Comparison of ENCODE assay signal across 1 cellular context in the genomic region with DNA sequence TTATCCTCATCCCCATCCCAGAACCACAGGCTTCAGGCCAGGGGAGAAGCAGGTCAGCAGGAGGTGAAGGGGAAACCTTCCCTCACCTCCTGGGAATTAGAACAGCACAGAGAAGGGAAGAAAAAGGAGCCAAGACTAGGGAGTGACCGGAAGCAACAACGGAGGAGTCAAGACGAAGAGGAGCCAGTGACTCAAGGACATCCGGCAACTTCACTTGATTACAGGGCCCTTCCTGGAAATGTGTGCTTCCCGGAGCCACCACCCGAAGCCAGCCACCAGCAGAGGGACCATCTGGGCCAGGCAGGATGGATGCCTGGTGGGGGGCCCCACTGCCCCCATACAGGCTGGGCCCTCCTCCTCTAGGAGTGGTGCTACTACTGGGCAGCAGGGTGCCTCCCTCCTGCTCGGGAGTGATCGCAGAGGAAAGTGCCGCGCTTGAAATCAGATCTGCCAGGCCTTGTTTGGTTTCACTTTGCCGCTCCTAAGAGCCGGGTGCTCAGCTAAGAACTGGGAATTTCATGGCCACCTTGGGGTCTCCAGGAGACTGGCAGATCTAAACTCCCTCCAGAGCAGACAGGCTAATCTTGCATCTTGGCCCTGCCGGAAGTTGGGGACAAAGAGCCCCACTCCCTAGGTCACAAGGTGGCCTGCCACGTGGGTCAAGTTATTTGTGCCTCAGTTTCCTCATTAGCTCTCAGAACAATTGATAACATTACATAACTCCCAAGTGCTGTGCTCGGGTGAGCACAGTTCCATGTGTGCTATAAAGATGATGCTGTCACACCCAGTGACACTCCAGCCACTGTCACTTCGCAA.
A peak's percentile ranks its signal among the peaks of the same experiment; 100 is the strongest.
TF ChIP-seq lines count a peak whose summit lies in the region.

No MANE protein-coding gene starts in this region.

TF ChIP-seq in K562, 482 proteins besides CTCF, POLR2A, EP300 and RAD21 (continued from another document and continues in another):
- TF ChIP-seq ID3 (CRISPR knock-in tag; IDR thresholded peaks at IDR 0.05) (no peak), ID3 (tag; IDR thresholded peaks at IDR 0.05) (peak; percentile 65), HDGF (IDR thresholded peaks at IDR 0.05) (no peak), ETV5 (CRISPR knock-in tag; IDR thresholded peaks at IDR 0.05; ENCODE audit: low read depth) (peak; percentile 86), MYNN (IDR thresholded peaks at IDR 0.05) (no peak; the same call in 1 of the 2 replicates), MYNN (CRISPR knock-in tag; IDR thresholded peaks at IDR 0.05) (no peak), SOX6 (IDR thresholded peaks at IDR 0.05) (no peak), L3MBTL2 (IDR thresholded peaks at IDR 0.05) (peak; percentile 51; the same call in 1 of the 2 replicates), HDAC2 (IDR thresholded peaks at IDR 0.05) (peak; percentile 52; the same call in 1 of the 2 replicates), MEF2D (tag; conservative IDR thresholded peaks at IDR 0.05; ENCODE audit: low read depth) (no peak), GTF2F1 (IDR thresholded peaks at IDR 0.05; ENCODE audit: low read depth, low read length) (no peak), RCOR1 (IDR thresholded peaks at IDR 0.05; ENCODE audit: borderline replicate concordance in 1 of 2, low read depth in 2 of 2, low read length in 2 of 2) (peak in 1 of 2 experiments; percentile 30; a peak in 1 of 4 replicates), ZNF282 (CRISPR knock-in tag; IDR thresholded peaks at IDR 0.05) (no peak), HSF4 (CRISPR knock-in tag; IDR thresholded peaks at IDR 0.05; ENCODE audit: borderline replicate concordance) (no peak), PATZ1 (CRISPR knock-in tag; IDR thresholded peaks at IDR 0.05; ENCODE audit: borderline replicate concordance) (no peak), ZNF41 (CRISPR knock-in tag; conservative IDR thresholded peaks at IDR 0.05) (no peak), ZNF57 (CRISPR knock-in tag; IDR thresholded peaks at IDR 0.05) (no peak), CCNT2 (IDR thresholded peaks at IDR 0.05; ENCODE audit: borderline replicate concordance, extremely low read depth, insufficient read length, low read depth, low read length) (peak; percentile 25), NKRF (IDR thresholded peaks at IDR 0.05; ENCODE audit: borderline replicate concordance) (no peak), RBBP5 (IDR thresholded peaks at IDR 0.05; ENCODE audit: borderline replicate concordance, insufficient read depth, low read length, poor library complexity, severe bottlenecking) (peak; percentile 68), TCF3 (CRISPR knock-in tag; IDR thresholded peaks at IDR 0.05) (peak; percentile 9; the same call in 1 of the 2 replicates), GTF2E2 (tag; IDR thresholded peaks at IDR 0.05) (0 out of 2 replicates have a peak, but pooled peaks have one; percentile 35), NFATC3 (IDR thresholded peaks at IDR 0.05) (no peak), MYC (IDR thresholded peaks at IDR 0.05; ENCODE audit: low read depth, low read length) (peak; percentile 59), MYC (CRISPR knock-in tag; IDR thresholded peaks at IDR 0.05; ENCODE audit: borderline replicate concordance, low read depth) (0 out of 2 replicates have a peak, but pooled peaks have one; percentile 53), CBFB (CRISPR knock-in tag; IDR thresholded peaks at IDR 0.05) (no peak), SUPT5H (IDR thresholded peaks at IDR 0.05) (0 out of 2 replicates have a peak, but pooled peaks have one; percentile 35), NR2C1 (IDR thresholded peaks at IDR 0.05) (no peak), NR2C1 (tag; IDR thresholded peaks at IDR 0.05) (no peak), RAD51 (IDR thresholded peaks at IDR 0.05; ENCODE audit: borderline replicate concordance, low read depth) (no peak), ETV1 (tag; conservative IDR thresholded peaks at IDR 0.05; ENCODE audit: low read depth) (peak; percentile 94), TRIM28 (IDR thresholded peaks at IDR 0.05) (no peak), IRF2 (CRISPR knock-in tag; IDR thresholded peaks at IDR 0.05) (peak; percentile 70; the same call in 1 of the 2 replicates), EHMT2 (IDR thresholded peaks at IDR 0.05) (peak; percentile 53; the same call in 1 of the 2 replicates), XRCC5 (IDR thresholded peaks at IDR 0.05; ENCODE audit: low read depth, low read length) (no peak), ASH1L (IDR thresholded peaks at IDR 0.05; ENCODE audit: borderline replicate concordance, low read depth, partially characterized antibody) (peak; percentile 19), FOXO4 (CRISPR knock-in tag; IDR thresholded peaks at IDR 0.05) (no peak), KLF1 (tag; IDR thresholded peaks at IDR 0.05) (no peak), LARP7 (IDR thresholded peaks at IDR 0.05) (no peak), ZNF584 (CRISPR knock-in tag; IDR thresholded peaks at IDR 0.05; ENCODE audit: low read depth) (peak; percentile 48; the same call in 1 of the 2 replicates), ZC3H11A (IDR thresholded peaks at IDR 0.05; ENCODE audit: low read depth, low read length) (no peak), ZNF778 (CRISPR knock-in tag; IDR thresholded peaks at IDR 0.05) (no peak), CXXC5 (CRISPR knock-in tag; IDR thresholded peaks at IDR 0.05) (0 out of 2 replicates have a peak, but pooled peaks have one; percentile 31), ZNF561 (CRISPR knock-in tag; conservative IDR thresholded peaks at IDR 0.05) (no peak), STAT5A (IDR thresholded peaks at IDR 0.05; ENCODE audit: borderline replicate concordance, low read length) (peak; percentile 60), YY1 (IDR thresholded peaks at IDR 0.05; ENCODE audit: borderline replicate concordance in 1 of 3, control insufficient read depth in 1 of 3, extremely low read depth in 1 of 3, insufficient read depth in 3 of 3, insufficient read length in 1 of 3, insufficient replicate concordance in 2 of 3, low read depth in 1 of 3, low read length in 2 of 3) (peak in 2 of 3 experiments; percentile 43 to 45), TRIM24 (IDR thresholded peaks at IDR 0.05) (peak in 1 of 2 experiments; percentile 74; a peak in 2 of 4 replicates), SETDB1 (IDR thresholded peaks at IDR 0.05; ENCODE audit: low read length) (no peak), BMI1 (IDR thresholded peaks at IDR 0.05; ENCODE audit: low read length) (no peak), NCOA4 (IDR thresholded peaks at IDR 0.05; ENCODE audit: partially characterized antibody) (no peak), PHTF2 (CRISPR knock-in tag; IDR thresholded peaks at IDR 0.05) (no peak), ZNF165 (CRISPR knock-in tag; IDR thresholded peaks at IDR 0.05; ENCODE audit: borderline replicate concordance) (no peak), SMARCA4 (IDR thresholded peaks at IDR 0.05) (peak; percentile 65), ATF1 (CRISPR knock-in tag; IDR thresholded peaks at IDR 0.05) (no peak), ATF1 (tag; IDR thresholded peaks at IDR 0.05) (0 out of 2 replicates have a peak, but pooled peaks have one; percentile 31), TBL1XR1 (IDR thresholded peaks at IDR 0.05; ENCODE audit: low read length in 2 of 2) (peak in 1 of 2 experiments; percentile 51; a peak in 2 of 4 replicates)
- TF ChIP-seq, protein P1, sequence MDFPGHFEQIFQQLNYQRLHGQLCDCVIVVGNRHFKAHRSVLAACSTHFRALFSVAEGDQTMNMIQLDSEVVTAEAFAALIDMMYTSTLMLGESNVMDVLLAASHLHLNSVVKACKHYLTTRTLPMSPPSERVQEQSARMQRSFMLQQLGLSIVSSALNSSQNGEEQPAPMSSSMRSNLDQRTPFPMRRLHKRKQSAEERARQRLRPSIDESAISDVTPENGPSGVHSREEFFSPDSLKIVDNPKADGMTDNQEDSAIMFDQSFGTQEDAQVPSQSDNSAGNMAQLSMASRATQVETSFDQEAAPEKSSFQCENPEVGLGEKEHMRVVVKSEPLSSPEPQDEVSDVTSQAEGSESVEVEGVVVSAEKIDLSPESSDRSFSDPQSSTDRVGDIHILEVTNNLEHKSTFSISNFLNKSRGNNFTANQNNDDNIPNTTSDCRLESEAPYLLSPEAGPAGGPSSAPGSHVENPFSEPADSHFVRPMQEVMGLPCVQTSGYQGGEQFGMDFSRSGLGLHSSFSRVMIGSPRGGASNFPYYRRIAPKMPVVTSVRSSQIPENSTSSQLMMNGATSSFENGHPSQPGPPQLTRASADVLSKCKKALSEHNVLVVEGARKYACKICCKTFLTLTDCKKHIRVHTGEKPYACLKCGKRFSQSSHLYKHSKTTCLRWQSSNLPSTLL (IDR thresholded peaks at IDR 0.05): no peak
- TF ChIP-seq, protein P2, sequence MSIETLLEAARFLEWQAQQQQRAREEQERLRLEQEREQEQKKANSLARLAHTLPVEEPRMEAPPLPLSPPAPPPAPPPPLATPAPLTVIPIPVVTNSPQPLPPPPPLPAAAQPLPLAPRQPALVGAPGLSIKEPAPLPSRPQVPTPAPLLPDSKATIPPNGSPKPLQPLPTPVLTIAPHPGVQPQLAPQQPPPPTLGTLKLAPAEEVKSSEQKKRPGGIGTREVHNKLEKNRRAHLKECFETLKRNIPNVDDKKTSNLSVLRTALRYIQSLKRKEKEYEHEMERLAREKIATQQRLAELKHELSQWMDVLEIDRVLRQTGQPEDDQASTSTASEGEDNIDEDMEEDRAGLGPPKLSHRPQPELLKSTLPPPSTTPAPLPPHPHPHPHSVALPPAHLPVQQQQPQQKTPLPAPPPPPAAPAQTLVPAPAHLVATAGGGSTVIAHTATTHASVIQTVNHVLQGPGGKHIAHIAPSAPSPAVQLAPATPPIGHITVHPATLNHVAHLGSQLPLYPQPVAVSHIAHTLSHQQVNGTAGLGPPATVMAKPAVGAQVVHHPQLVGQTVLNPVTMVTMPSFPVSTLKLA (conservative IDR thresholded peaks at IDR 0.05): peak in 1 of 2 experiments; percentile 54; a peak in 1 of 4 replicates
- TF ChIP-seq, protein P3, sequence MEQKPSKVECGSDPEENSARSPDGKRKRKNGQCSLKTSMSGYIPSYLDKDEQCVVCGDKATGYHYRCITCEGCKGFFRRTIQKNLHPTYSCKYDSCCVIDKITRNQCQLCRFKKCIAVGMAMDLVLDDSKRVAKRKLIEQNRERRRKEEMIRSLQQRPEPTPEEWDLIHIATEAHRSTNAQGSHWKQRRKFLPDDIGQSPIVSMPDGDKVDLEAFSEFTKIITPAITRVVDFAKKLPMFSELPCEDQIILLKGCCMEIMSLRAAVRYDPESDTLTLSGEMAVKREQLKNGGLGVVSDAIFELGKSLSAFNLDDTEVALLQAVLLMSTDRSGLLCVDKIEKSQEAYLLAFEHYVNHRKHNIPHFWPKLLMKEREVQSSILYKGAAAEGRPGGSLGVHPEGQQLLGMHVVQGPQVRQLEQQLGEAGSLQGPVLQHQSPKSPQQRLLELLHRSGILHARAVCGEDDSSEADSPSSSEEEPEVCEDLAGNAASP (IDR thresholded peaks at IDR 0.05): no peak
